16 cellular contexts compared by ENCODE assay signal in genomic region chr17:32120086-32120485, GRCh38. TPM values are rescaled to one million over a fixed set of nuclear protein-coding genes. Genes with fewer than 3 reads are reported as not detected.
DNase-seq lines count a peak whose midpoint lies in the region; ATAC-seq, FAIRE-seq and TF ChIP-seq lines count a peak whose summit lies in the region.
"Had no signal": no experiment of that assay in that cellular context is flagged by ENCODE, and none has a peak within 500 bp of the region (broad histone marks: within the 10 kb centered on the region; RNA-seq: fewer than 3 reads in every experiment).

No MANE protein-coding gene starts in this region.

- no peak overlapping the region for H3K4me3 ChIP-seq in A549
- H3K4me3 ChIP-seq in GM23338, result no peak overlapping the region
- H3K4me3 ChIP-seq: PC-9 had no signal

- no peak overlapping the region for H3K27ac Mint-ChIP-seq in GM23338
- no peak overlapping the region for H3K27ac Mint-ChIP-seq in CD14-positive monocyte

- CTCF ChIA-PET in A549 (lab: Yijun Ruan, JAX), result interaction anchor here (0.6 to 0.9 kb wide), 2 partner anchors 18 to 114 kb away, joined by 3 to 4 read pairs; partner anchors contain the start of gene LRRC37B

- H3K9me3 ChIP-seq in A549, result no peaks in the 10 kb centered on the region
- H3K9me3 ChIP-seq: SK-N-SH had no signal

- H3K4me2 ChIP-seq in A549 (no peak overlapping the region), GM23338 (no peak overlapping the region)
- H3K4me2 ChIP-seq: PC-9, SK-N-SH had no signal

- H3K36me3 ChIP-seq in GM23338 (ENCODE audit: insufficient read depth), result no peaks in the 10 kb centered on the region

- intact Hi-C loops in CD14-positive monocyte (cut with micrococcal nuclease), result loop anchor here in 1 of 2 donors (10.0 kb wide), 1 partner anchor 45 kb away; no protein-coding TSS in a partner anchor

- H3K4me1 Mint-ChIP-seq in GM23338 (peaks cover 8% of the 10 kb centered on the region), CD14-positive monocyte (peaks cover 7% of the 10 kb centered on the region)

- H3K27ac ChIP-seq in A549 (no peak overlapping the region), GM23338 (ENCODE audit: low read depth) (no peak overlapping the region)
- H3K27ac ChIP-seq: PC-9 had no signal

- no peak overlapping the region for H3K4me3 Mint-ChIP-seq in GM23338
- no peak overlapping the region for H3K4me3 Mint-ChIP-seq in CD14-positive monocyte

- H3K36me3 Mint-ChIP-seq in GM23338 (ENCODE audit: low read depth) (no peaks in the 10 kb centered on the region), CD14-positive monocyte (no peaks in the 10 kb centered on the region)
- H3K36me3 Mint-ChIP-seq: CD4-positive, CD25-positive, alpha-beta regulatory T cell had no signal

- whole genome bisulfite sequencing in A549 (ENCODE audit: missing lambda C conversion rate), result 50% methylated on average over 4 of the region's 4 CpGs

- H3K27me3 Mint-ChIP-seq in GM23338 (ENCODE audit: insufficient read depth, low read depth, poor library complexity), result peaks cover 7% of the 10 kb centered on the region
- peaks cover 0 to 6% (median 3%) of the 10 kb centered on the region in 3 donors for H3K27me3 Mint-ChIP-seq in CD14-positive monocyte (ENCODE audit: low read depth in 3 of 3)

- TF ChIP-seq POLR2A in A549 (IDR thresholded peaks at IDR 0.05; ENCODE audit: low read length), result no peak

- TF ChIP-seq CTCF in A549 (IDR thresholded peaks at IDR 0.05) (no peak), GM23338 (conservative IDR thresholded peaks at IDR 0.05; ENCODE audit: low read depth in 2 of 2) (no peak), CD14-positive monocyte (IDR thresholded peaks at IDR 0.05) (no peak)

- TF ChIP-seq EP300 in A549 (IDR thresholded peaks at IDR 0.05), result no peak

- ATAC-seq in A549 (no peak), GM23338 (peak; percentile 36), esophagus mucosa (peak; percentile 31), GM19328 (IDR thresholded peaks at IDR 0.05; ENCODE audit: unreplicated experiment) (no peak)
- ATAC-seq: Right ventricle myocardium inferior had no signal

- no peaks in the 10 kb centered on the region for H3K9me3 Mint-ChIP-seq in GM23338
- H3K9me3 Mint-ChIP-seq in CD14-positive monocyte, result peaks cover 0 to 3% (median 0%) of the 10 kb centered on the region in 7 donors

- no peaks in the 10 kb centered on the region for H3K79me2 ChIP-seq in GM23338 (replicated peaks; ENCODE audit: insufficient read depth)

- no peak for FAIRE-seq in A549 (lab: Jason Lieb, UNC)

- no peaks in the 10 kb centered on the region for H3K27me3 ChIP-seq in GM23338 (ENCODE audit: insufficient read depth)

- no peaks in the 10 kb centered on the region for H3F3A ChIP-seq in GM23338 (replicated peaks; ENCODE audit: low read depth)

- no peaks in the 10 kb centered on the region for H4K20me1 ChIP-seq in GM23338 (replicated peaks; ENCODE audit: insufficient read depth)

- POLR2A ChIA-PET in A549 (lab: Yijun Ruan, JAX), result no interaction called here

- no peak for DNase-seq in A549 (ENCODE audit: low read depth in 1 of 2, low spot score in 1 of 2)
- DNase-seq in GM23338 (ENCODE audit: low spot score), result no peak
- DNase-seq in NCI-H82 treated with DMSO at 0.1 percent for 48 hours (lab: John Stamatoyannopoulos, UW; ENCODE audit: unreplicated experiment), result peak; percentile 9
- no peak for DNase-seq in NCI-H226
- no peak for DNase-seq in CD14-positive monocyte (ENCODE audit: low spot score)
- DNase-seq: AML-193; CD4-positive, CD25-positive, alpha-beta regulatory T cell; HCEC 1CT; IMR-90; NCI-H1436 treated with DMSO at 0.1 percent for 48 hours; PC-9; SK-N-SH; T-helper 1 cell had no signal

- H3K9me2 ChIP-seq in GM23338 (ENCODE audit: insufficient read depth), result no peaks in the 10 kb centered on the region
- H3K9me2 ChIP-seq: SK-N-SH had no signal

- no peak for TF ChIP-seq RAD21 in A549 (conservative IDR thresholded peaks at IDR 0.05 in 1 of 2, IDR thresholded peaks at IDR 0.05 in 1 of 2)

- peaks cover 16% of the 10 kb centered on the region for H3K4me1 ChIP-seq in A549
- no peaks in the 10 kb centered on the region for H3K4me1 ChIP-seq in GM23338 (ENCODE audit: insufficient read depth)

- peak overlapping the region; percentile 60 for H2AFZ ChIP-seq in GM23338
- H2AFZ ChIP-seq: PC-9 had no signal

TF ChIP-seq in A549, 52 proteins besides CTCF, POLR2A, EP300 and RAD21:
- TF ChIP-seq FOSL2 (IDR thresholded peaks at IDR 0.05), result no peak
- TF ChIP-seq FOSL2 (CRISPR knock-in tag; IDR thresholded peaks at IDR 0.05), result no peak
- peak; percentile 31 for TF ChIP-seq MAFK (IDR thresholded peaks at IDR 0.05; ENCODE audit: partially characterized antibody)

TF ChIP-seq in GM23338, 12 proteins besides CTCF, POLR2A, EP300 and RAD21:
- TF ChIP-seq REST (IDR thresholded peaks at IDR 0.05; ENCODE audit: unreplicated experiment) (no peak), ZNF331 (CRISPR knock-in tag; IDR thresholded peaks at IDR 0.05; ENCODE audit: low read depth) (no peak), ZNF114 (CRISPR knock-in tag; IDR thresholded peaks at IDR 0.05) (no peak)

RNA-seq across cellular contexts. Expression of gene RHOT1, which starts 22.2 kb away (rescaled TPM):
- polyA plus RNA-seq in A549 (2011; rRNA removed) (83.2 and 109 TPM in 2 replicates), A549 (2017; fragmentation: RNase III; extraction: RNeasy Plus Mini Kit Qiagen cat#74134 plus additional on column Dnase treatment) (25.8 to 27.6 TPM (median 26.6 TPM) in 3 replicates), GM23338 (2016; fragmentation: Nextera tagmentation; extraction: Ambion mirVana) (38.8 and 40.8 TPM in 2 replicates), CD14-positive monocyte (10 to 100 TPM; 45.9 to 51.9 TPM)
- polyA plus RNA-seq in A549 (2012; cell fraction: cytosol; rRNA removed), result 24.0 and 26.8 TPM in 2 replicates
- polyA plus RNA-seq in A549 (2012; cell fraction: nucleus; rRNA removed), result 9.2 and 13.4 TPM in 2 replicates
- polyA minus RNA-seq in A549 (2011; rRNA and poly(A)+ RNA removed), result 30.4 and 39.2 TPM in 2 replicates
- total RNA-seq in GM23338 (2014; rRNA removed; shearing (Covaris generic)), result 51.4 and 53.5 TPM in 2 replicates
- total RNA-seq in esophagus mucosa, result 16.2 TPM

Comparison
In these comparisons a context has a peak if more than half of its experiments do, and no peak if none do; other contexts are left out.
1. ATAC-seq: peak in GM23338 (single experiment) and esophagus mucosa (single experiment); none in A549 (0 of 2) and GM19328 (single experiment).